Comparison of ENCODE assay signal across 19 cellular contexts in the genomic region with DNA sequence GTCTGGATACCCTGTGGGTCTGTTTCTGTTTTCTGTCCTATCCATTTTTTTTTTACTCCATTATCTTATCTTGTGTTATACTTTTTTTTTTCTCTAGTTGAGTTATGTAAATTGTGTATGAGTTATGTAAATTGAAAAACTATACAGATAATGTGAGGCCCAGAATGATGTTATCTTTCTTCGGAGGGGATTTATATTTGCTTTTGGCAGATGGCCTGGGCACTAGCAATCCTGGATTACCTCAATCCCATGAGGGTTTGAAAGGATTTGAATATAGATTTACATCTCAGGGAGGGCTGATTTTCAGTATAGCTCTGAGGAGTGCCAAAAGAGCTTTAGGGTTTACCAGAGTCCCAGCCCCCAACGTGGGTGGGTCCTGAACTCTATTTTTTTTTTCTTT.
"Had no signal": no experiment of that assay in that cellular context is flagged by ENCODE, and none has a peak within 500 bp of the region (broad histone marks: within the 10 kb centered on the region; RNA-seq: fewer than 3 reads in every experiment).

No MANE protein-coding gene starts in this region.

- H3K36me3 ChIP-seq: gastrocnemius medialis, ovary, tibial artery, uterus had no signal

- ATAC-seq: gastrocnemius medialis; left lobe of liver; stimulated activated memory B cell treated with anti-CD40 and anti-IgM and Interleukin-4, amounts not matched to agents 10 μg/mL and 1 μg/mL and 100 μg/mL, for 72 hours had no signal

- FAIRE-seq: islet of Langerhans had no signal

- DNase-seq: activated CD4-positive, alpha-beta T cell treated with anti-CD3 and anti-CD28 coated beads, Interleukin-2, amount 10 ng/mL, durations not matched to agents 24 days and 14 days; activated CD4-positive, CD25-positive, alpha-beta regulatory T cell; activated CD8-positive, alpha-beta memory T cell treated with anti-CD3 and anti-CD28 coated beads, Interleukin-2, amount 50 U/mL, for 48 hours; activated naive CD4-positive, alpha-beta T cell; activated naive CD8-positive, alpha-beta T cell treated with anti-CD3 and anti-CD28 coated beads, Interleukin-2, amount 10 ng/mL, durations not matched to agents 7 days and 5 days; anterior cingulate cortex; cerebellar nuclear complex; effector memory CD4-positive, alpha-beta T cell; gastrocnemius medialis; naive B cell; ovary; stimulated activated CD4-positive, alpha-beta T cell treated with anti-CD3 and anti-CD28 coated beads, Interleukin-12 subunit alpha, Interleukin-12 subunit beta, amount 100 ng/mL, for 4 hours; stimulated activated CD4-positive, alpha-beta T cell treated with anti-CD3 and anti-CD28 coated beads, Interleukin-2, amount 100 ng/mL, for 24 hours; T-helper 2 cell; tibial artery; uterus had no signal

- H3K27me3 ChIP-seq: gastrocnemius medialis, ovary, tibial artery, uterus had no signal

- H3K27ac ChIP-seq: gastrocnemius medialis, ovary, tibial artery had no signal

- H3K4me3 ChIP-seq: gastrocnemius medialis, ovary, tibial artery, uterus had no signal
